13 cellular contexts compared by ENCODE assay signal in the genomic region with DNA sequence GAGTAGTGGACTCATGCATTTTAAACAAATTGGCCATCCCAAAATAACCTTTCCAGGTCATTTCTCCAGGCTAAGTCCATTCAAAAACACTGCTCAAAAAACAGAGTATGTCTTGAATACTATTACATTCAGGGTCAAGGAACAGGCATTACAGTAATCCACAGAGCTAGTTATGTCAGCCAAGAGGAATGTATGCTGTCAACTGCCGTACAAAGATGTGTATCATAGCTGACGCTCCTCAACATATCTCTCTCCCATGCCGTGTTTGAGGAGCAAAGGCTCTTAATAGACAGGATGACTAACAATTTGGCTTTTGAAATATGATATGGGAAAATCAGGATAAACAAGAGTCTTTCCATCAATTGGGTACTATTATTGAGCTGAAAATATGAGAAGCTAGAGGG.
A peak's percentile ranks its signal among the peaks of the same experiment; 100 is the strongest.
DNase-seq lines count a peak whose midpoint lies in the region; ATAC-seq and TF ChIP-seq lines count a peak whose summit lies in the region.
"Had no signal": no experiment of that assay in that cellular context is flagged by ENCODE, and none has a peak within 500 bp of the region (broad histone marks: within the 10 kb centered on the region; RNA-seq: fewer than 3 reads in every experiment).

No MANE protein-coding gene starts in this region.

- dilution Hi-C loops in IMR-90 (cut with HindIII; ENCODE audit: low sequenced_read_pairs, unreplicated experiment): no loop called here

- WGBS in IMR-90 (ENCODE audit: extremely low coverage in 2 of 2, insufficient read length in 1 of 2), 2 experiments: no CpG with 5 or more reads among the region's 3 CpGs
- WGBS in mesenchymal stem cell: 0% methylated on average over 2 of the region's 3 CpGs

- H3K79me1 ChIP-seq in IMR-90 (ENCODE audit: low read depth in 1 of 2, low read length in 2 of 2) (no peaks in the 10 kb centered on the region), mesenchymal stem cell (replicated peaks; ENCODE audit: low read length, poor library complexity, severe bottlenecking) (no peaks in the 10 kb centered on the region)

- no peak overlapping the region for H2BK5ac ChIP-seq in IMR-90 (ENCODE audit: low read depth, low read length, poor library complexity, severe bottlenecking)
- no peak overlapping the region for H2BK5ac ChIP-seq in mesenchymal stem cell (ENCODE audit: low read depth, low read length, poor library complexity, severe bottlenecking)

- no peak overlapping the region for H2BK20ac ChIP-seq in IMR-90 (ENCODE audit: low read depth, low read length)

- no TSS peak for BruUV-seq in IMR-90 (replicated peaks; lab: Mats Ljungman, UMichigan)

- H2BK120ac ChIP-seq in IMR-90 (ENCODE audit: low read depth, low read length) (no peak overlapping the region), mesenchymal stem cell (ENCODE audit: low read depth, low read length) (no peak overlapping the region)

- no peak overlapping the region for H3K23ac ChIP-seq in IMR-90 (ENCODE audit: low read depth, low read length)
- H3K23ac ChIP-seq in mesenchymal stem cell (ENCODE audit: low read length in 2 of 2): no peak overlapping the region

- H3K18ac ChIP-seq in IMR-90 (ENCODE audit: low read depth, low read length): no peak overlapping the region
- no peak overlapping the region for H3K18ac ChIP-seq in mesenchymal stem cell (ENCODE audit: low read depth in 1 of 2, low read length in 2 of 2)

- no peak overlapping the region for H3K4ac ChIP-seq in IMR-90 (ENCODE audit: low read depth, low read length)
- no peak overlapping the region for H3K4ac ChIP-seq in mesenchymal stem cell (ENCODE audit: low read depth in 1 of 2, low read length in 2 of 2)

- no peak overlapping the region for H3K4me3 ChIP-seq in AG09309 (ENCODE audit: control insufficient read depth, low read depth, low read length)
- H3K4me3 ChIP-seq in IMR-90 (ENCODE audit: insufficient read depth, low read depth, low read length): no peak overlapping the region
- no peak overlapping the region for H3K4me3 ChIP-seq in breast epithelium
- H3K4me3 ChIP-seq in mesenchymal stem cell (ENCODE audit: insufficient read depth in 1 of 2, low read depth in 1 of 2, low read length in 2 of 2): no peak overlapping the region
- H3K4me3 ChIP-seq: cardiac muscle cell had no signal

- in situ Hi-C loops in IMR-90 (cut with MboI; ENCODE audit: low sequenced_read_pairs): no loop called here

- H2AK9ac ChIP-seq in IMR-90 (replicated peaks; ENCODE audit: low read depth, low read length, poor library complexity): no peak overlapping the region

- H2BK12ac ChIP-seq in mesenchymal stem cell (ENCODE audit: low read length in 2 of 2): no peak overlapping the region

- POLR2A ChIA-PET in IMR-90 (lab: Charles Lee; ENCODE audit: unreplicated experiment): no interaction called here

- no peak overlapping the region for H4K5ac ChIP-seq in IMR-90 (ENCODE audit: low read depth, low read length)

- H3K9me3 ChIP-seq in IMR-90 (ENCODE audit: control insufficient read depth, insufficient read depth, low read length) (no peaks in the 10 kb centered on the region), breast epithelium (no peaks in the 10 kb centered on the region), mesenchymal stem cell (ENCODE audit: control insufficient read depth, low read length) (no peaks in the 10 kb centered on the region)

- H3K14ac ChIP-seq in IMR-90 (replicated peaks; ENCODE audit: low read depth, low read length) (no peak overlapping the region), mesenchymal stem cell (ENCODE audit: low read length in 2 of 2) (no peak overlapping the region)

- no peak overlapping the region for H3K27ac ChIP-seq in IMR-90 (ENCODE audit: insufficient read depth, low read length)
- peak overlapping the region; percentile 5 to 20 for H3K27ac ChIP-seq in breast epithelium
- H3K27ac ChIP-seq in mesenchymal stem cell (ENCODE audit: low read length, poor library complexity, severe bottlenecking): peak overlapping the region; percentile 66
- H3K27ac ChIP-seq: cardiac muscle cell had no signal

- intact Hi-C loops in IMR-90 (cut with micrococcal nuclease): no loop called here
- intact Hi-C loops in breast epithelium (cut with DNase I; ENCODE audit: low total_unique reads): no loop called here

- H4K8ac ChIP-seq in IMR-90 (ENCODE audit: low read depth in 2 of 2, low read length in 2 of 2): no peak overlapping the region
- H4K8ac ChIP-seq in mesenchymal stem cell (ENCODE audit: low read length): no peak overlapping the region

- no peak overlapping the region for H4K91ac ChIP-seq in IMR-90 (ENCODE audit: insufficient read depth, low read depth, low read length)
- H4K91ac ChIP-seq in mesenchymal stem cell (ENCODE audit: low read length): no peak overlapping the region

- no peak for TF ChIP-seq POLR2A in IMR-90 (IDR thresholded peaks at IDR 0.05; ENCODE audit: low read depth, low read length)
- no peak for TF ChIP-seq POLR2A in breast epithelium (IDR thresholded peaks at IDR 0.05)

- H3K27me3 ChIP-seq in IMR-90 (ENCODE audit: control insufficient read depth, insufficient read depth, low read length) (no peaks in the 10 kb centered on the region), breast epithelium (no peaks in the 10 kb centered on the region), mesenchymal stem cell (ENCODE audit: control insufficient read depth in 1 of 2, insufficient read depth in 1 of 2, low read length in 2 of 2) (peaks cover 0 to 3% of the 10 kb centered on the region in 2 experiments)
- H3K27me3 ChIP-seq: cardiac muscle cell had no signal

- H3K9ac ChIP-seq in IMR-90 (ENCODE audit: low read depth, low read length): no peak overlapping the region
- H3K9ac ChIP-seq in mesenchymal stem cell (ENCODE audit: low read length): no peak overlapping the region

- H3K9me1 ChIP-seq in IMR-90 (ENCODE audit: insufficient read depth, low read length): no peaks in the 10 kb centered on the region

- H2AFZ ChIP-seq in IMR-90 (replicated peaks; ENCODE audit: low read length, poor library complexity) (no peak overlapping the region), mesenchymal stem cell (ENCODE audit: low read depth, low read length) (no peak overlapping the region)

- ATAC-seq in IMR-90 (ENCODE audit: low read depth): peak; percentile 97
- no peak for ATAC-seq in GM19467 (IDR thresholded peaks at IDR 0.05; ENCODE audit: unreplicated experiment)
- no peak for ATAC-seq in HG03095 (IDR thresholded peaks at IDR 0.05; ENCODE audit: unreplicated experiment)
- ATAC-seq in HG03342 (IDR thresholded peaks at IDR 0.05; ENCODE audit: unreplicated experiment): no peak
- ATAC-seq: stimulated activated naive CD8-positive, alpha-beta T cell treated with anti-CD3 and anti-CD28 coated beads, Interleukin-15, amount 100 ng/mL, for 72 hours had no signal

- H2AK5ac ChIP-seq in IMR-90 (ENCODE audit: low read depth, low read length) (no peak overlapping the region), mesenchymal stem cell (ENCODE audit: low read length, severe bottlenecking) (no peak overlapping the region)

- CTCF ChIA-PET in IMR-90 (lab: Yijun Ruan, JAX): no interaction called here

- H3K56ac ChIP-seq in IMR-90 (ENCODE audit: extremely low read depth, insufficient read depth, low read length): no peak overlapping the region

- TF ChIP-seq CTCF in AG09309 (IDR thresholded peaks at IDR 0.05; ENCODE audit: control insufficient read depth, insufficient read depth, low read depth, low read length, missing control alignments) (no peak), IMR-90 (conservative IDR thresholded peaks at IDR 0.05; ENCODE audit: low read depth, low read length) (no peak), breast epithelium (IDR thresholded peaks at IDR 0.05) (no peak)

- H3K36me3 ChIP-seq in IMR-90 (ENCODE audit: control insufficient read depth, insufficient read depth, low read length) (no peaks in the 10 kb centered on the region), breast epithelium (no peaks in the 10 kb centered on the region), mesenchymal stem cell (ENCODE audit: control insufficient read depth in 1 of 2, insufficient read depth in 2 of 2, low read depth in 1 of 2, low read length in 2 of 2) (no peaks in the 10 kb centered on the region)
- H3K36me3 ChIP-seq: cardiac muscle cell had no signal

- H2BK15ac ChIP-seq in IMR-90 (ENCODE audit: low read depth, low read length): no peak overlapping the region
- no peak overlapping the region for H2BK15ac ChIP-seq in mesenchymal stem cell (ENCODE audit: low read depth, poor library complexity, severe bottlenecking)

- no peak for TF ChIP-seq RAD21 in IMR-90 (IDR thresholded peaks at IDR 0.05; ENCODE audit: low read length)

- DNase-seq in AG09309 (ENCODE audit: low read depth): peak; percentile 68
- DNase-seq in IMR-90: peak; percentile 90
- DNase-seq in breast epithelium (ENCODE audit: low spot score in 2 of 2): no peak
- peak; percentile 90 for DNase-seq in mesenchymal stem cell
- DNase-seq in NCI-H510A (lab: John Stamatoyannopoulos, UW): no peak
- DNase-seq: activated CD8-positive, alpha-beta memory T cell treated with anti-CD3 and anti-CD28 coated beads, Interleukin-2, amount 50 U/mL, for 4 hours; NCI-H526; stimulated activated naive CD8-positive, alpha-beta T cell treated with anti-CD3 and anti-CD28 coated beads, Interleukin-15, amount 100 ng/mL, for 72 hours; T-helper 9 cell had no signal

- H3K4me1 ChIP-seq in IMR-90 (ENCODE audit: control insufficient read depth, insufficient read depth, low read length) (no peaks in the 10 kb centered on the region), breast epithelium (no peaks in the 10 kb centered on the region), mesenchymal stem cell (ENCODE audit: control insufficient read depth, insufficient read depth, low read depth, low read length) (peaks cover 7% of the 10 kb centered on the region)

- H3K4me2 ChIP-seq in IMR-90 (ENCODE audit: low read depth, low read length) (no peak overlapping the region), mesenchymal stem cell (ENCODE audit: low read length, poor library complexity, severe bottlenecking) (no peak overlapping the region)

- no peaks in the 10 kb centered on the region for H4K20me1 ChIP-seq in IMR-90 (ENCODE audit: insufficient read depth, low read length)

TF ChIP-seq in IMR-90, 13 proteins besides CTCF, POLR2A, EP300 and RAD21:
- TF ChIP-seq ELK1 (IDR thresholded peaks at IDR 0.05; ENCODE audit: borderline replicate concordance, low read depth, low read length) (no peak), RCOR1 (IDR thresholded peaks at IDR 0.05; ENCODE audit: insufficient replicate concordance, low read length) (no peak), CEBPB (IDR thresholded peaks at IDR 0.05; ENCODE audit: low read depth, low read length) (peak; percentile 16; the same call in 1 of the 2 replicates), CHD1 (IDR thresholded peaks at IDR 0.05; ENCODE audit: low read depth, low read length) (no peak)

Comparison
In these comparisons a context has a peak if more than half of its experiments do, and no peak if none do; other contexts are left out.
1. DNase-seq: peak in AG09309 (single experiment), IMR-90 (single experiment) and mesenchymal stem cell (single experiment); none in breast epithelium (0 of 2) and NCI-H510A (single experiment).